Comparison of ENCODE assay signal across 17 cellular contexts in genomic region chr22:37130031-37130430, GRCh38. TPM values are rescaled to one million over a fixed set of nuclear protein-coding genes. Genes with fewer than 3 reads are reported as not detected.
"Had no signal": no experiment of that assay in that cellular context is flagged by ENCODE, and none has a peak within 500 bp of the region (broad histone marks: within the 10 kb centered on the region; RNA-seq: fewer than 3 reads in every experiment).

No MANE protein-coding gene starts in this region.

- H3K4me3 ChIP-seq: psoas muscle, spleen, upper lobe of right lung had no signal

- H3K9me3 Mint-ChIP-seq: naive B cell; stimulated activated naive CD8-positive, alpha-beta T cell treated with anti-CD3 and anti-CD28 coated beads, Interleukin-15, Interleukin-2, amounts not matched to agents 100 ng/mL and 50 ng/mL, for 24 hours had no signal

- H3K27ac Mint-ChIP-seq: stimulated activated naive CD8-positive, alpha-beta T cell treated with anti-CD3 and anti-CD28 coated beads, Interleukin-15, Interleukin-2, amounts not matched to agents 100 ng/mL and 50 ng/mL, for 24 hours had no signal

- H3K4me3 Mint-ChIP-seq: naive B cell; stimulated activated naive CD8-positive, alpha-beta T cell treated with anti-CD3 and anti-CD28 coated beads, Interleukin-15, Interleukin-2, amounts not matched to agents 100 ng/mL and 50 ng/mL, for 24 hours had no signal

- DNase-seq: activated CD4-positive, CD25-positive, alpha-beta regulatory T cell; activated CD8-positive, alpha-beta memory T cell treated with anti-CD3 and anti-CD28 coated beads, Interleukin-2, amount 50 U/mL, for 48 hours; activated effector memory CD4-positive, alpha-beta T cell treated with Interleukin-2 at 50 U/mL for 16 hours; brain microvascular endothelial cell; dermis blood vessel endothelial cell; naive B cell; psoas muscle; SHP77; spleen; stimulated activated CD4-positive, alpha-beta T cell treated with anti-CD3 and anti-CD28 coated beads, Interleukin-2, amount 100 ng/mL, for 24 hours; upper lobe of right lung had no signal

- H3K27me3 Mint-ChIP-seq: stimulated activated naive CD8-positive, alpha-beta T cell treated with anti-CD3 and anti-CD28 coated beads, Interleukin-15, Interleukin-2, amounts not matched to agents 100 ng/mL and 50 ng/mL, for 24 hours had no signal

- H3K36me3 ChIP-seq: brain microvascular endothelial cell, upper lobe of right lung had no signal

- H3K4me1 ChIP-seq: psoas muscle, spleen, upper lobe of right lung had no signal

- ATAC-seq: sciatic nerve, SK-N-SH treated with all-trans-retinoic acid at 6 μM for 48 hours, upper lobe of right lung had no signal

- H3K27ac ChIP-seq: brain microvascular endothelial cell, psoas muscle, spleen, upper lobe of right lung had no signal

- H3K27me3 ChIP-seq: brain microvascular endothelial cell, upper lobe of right lung had no signal

- H3K9me3 ChIP-seq: psoas muscle, spleen, upper lobe of right lung had no signal

- H3K36me3 Mint-ChIP-seq: naive B cell had no signal

RNA-seq across cellular contexts. Expression of gene IL2RB, which starts 19.7 kb away (rescaled TPM):
- total RNA-seq: dermis blood vessel endothelial cell, lung microvascular endothelial cell had no signal

RNA-seq across cellular contexts. Expression of gene TMPRSS6, which starts 20.5 kb away (rescaled TPM):
- total RNA-seq: cerebellum, dermis blood vessel endothelial cell, lung microvascular endothelial cell, omental fat pad, psoas muscle, sciatic nerve had no signal
- polyA plus RNA-seq: psoas muscle had no signal
